1 cellular context compared by ENCODE assay signal in genomic region chr18:28110924-28111323, GRCh38.
TF ChIP-seq lines count a peak whose summit lies in the region.

No MANE protein-coding gene starts in this region.

TF ChIP-seq in WTC11, 78 proteins besides CTCF, POLR2A, EP300 and RAD21:
- TF ChIP-seq, protein P1, sequence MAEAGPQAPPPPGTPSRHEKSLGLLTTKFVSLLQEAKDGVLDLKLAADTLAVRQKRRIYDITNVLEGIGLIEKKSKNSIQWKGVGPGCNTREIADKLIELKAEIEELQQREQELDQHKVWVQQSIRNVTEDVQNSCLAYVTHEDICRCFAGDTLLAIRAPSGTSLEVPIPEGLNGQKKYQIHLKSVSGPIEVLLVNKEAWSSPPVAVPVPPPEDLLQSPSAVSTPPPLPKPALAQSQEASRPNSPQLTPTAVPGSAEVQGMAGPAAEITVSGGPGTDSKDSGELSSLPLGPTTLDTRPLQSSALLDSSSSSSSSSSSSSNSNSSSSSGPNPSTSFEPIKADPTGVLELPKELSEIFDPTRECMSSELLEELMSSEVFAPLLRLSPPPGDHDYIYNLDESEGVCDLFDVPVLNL (CRISPR knock-in tag; IDR thresholded peaks at IDR 0.05; ENCODE audit: borderline replicate concordance, low read depth) = no peak
- TF ChIP-seq ZNF138 (CRISPR knock-in tag; conservative IDR thresholded peaks at IDR 0.05) = no peak
